ENCODE assay signal across 8 cellular contexts in genomic region chr3:150411971-150412370, GRCh38. TPM values are rescaled to one million over a fixed set of nuclear protein-coding genes. Genes with fewer than 3 reads are reported as not detected.
DNase-seq lines count a peak whose midpoint lies in the region; ATAC-seq and TF ChIP-seq lines count a peak whose summit lies in the region.

No MANE protein-coding gene starts in this region.

- no peak for TF ChIP-seq CTCF in kidney epithelial cell (IDR thresholded peaks at IDR 0.05; ENCODE audit: insufficient read depth, low read length, poor library complexity, severe bottlenecking)
- TF ChIP-seq CTCF in upper lobe of left lung (IDR thresholded peaks at IDR 0.05): no peak

- peaks cover 16 to 70% (median 36%) of the 10 kb centered on the region in 4 donors for H3K4me1 ChIP-seq in upper lobe of left lung

- H3K4me3 ChIP-seq in kidney epithelial cell (ENCODE audit: low read depth, low read length) (peak overlapping the region; percentile 84), upper lobe of left lung (peak overlapping the region; percentile 75 to 90 (median 82))

- H3K27ac Mint-ChIP-seq in activated naive CD4-positive, alpha-beta T cell treated with anti-CD3 and anti-CD28 coated beads for 36 hours: peak overlapping the region; percentile 53
- peak overlapping the region; percentile 58 for H3K27ac Mint-ChIP-seq in activated T-helper 2 cell treated with anti-CD3 and anti-CD28 coated beads, Interferon-gamma antibody, Interleukin-2, Interleukin-4, amounts not matched to agents 10 μg/mL and 5 μg/mL and 100 μg/mL, durations not matched to agents 14 hours and 24 hours and 36 hours

- no peaks in the 10 kb centered on the region for H3K9me3 Mint-ChIP-seq in activated naive CD4-positive, alpha-beta T cell treated with anti-CD3 and anti-CD28 coated beads for 36 hours
- H3K9me3 Mint-ChIP-seq in activated T-helper 2 cell treated with anti-CD3 and anti-CD28 coated beads, Interferon-gamma antibody, Interleukin-2, Interleukin-4, amounts not matched to agents 10 μg/mL and 5 μg/mL and 100 μg/mL, durations not matched to agents 14 hours and 24 hours and 36 hours: no peaks in the 10 kb centered on the region

- TF ChIP-seq EP300 in upper lobe of left lung (IDR thresholded peaks at IDR 0.05): no peak

- CTCF ChIA-PET in activated naive CD4-positive, alpha-beta T cell treated with anti-CD3 and anti-CD28 coated beads for 36 hours (lab: Charles Lee): interaction anchor here (0.7 to 5.6 kb wide), 5 partner anchors 22 to 125 kb away, joined by 3 to 40 read pairs (median 3); no protein-coding TSS in a partner anchor

- H3K9me3 ChIP-seq in upper lobe of left lung: no peaks in the 10 kb centered on the region

- H3K4me3 Mint-ChIP-seq in activated naive CD4-positive, alpha-beta T cell treated with anti-CD3 and anti-CD28 coated beads for 36 hours: peak overlapping the region; percentile 77
- H3K4me3 Mint-ChIP-seq in activated T-helper 2 cell treated with anti-CD3 and anti-CD28 coated beads, Interferon-gamma antibody, Interleukin-2, Interleukin-4, amounts not matched to agents 10 μg/mL and 5 μg/mL and 100 μg/mL, durations not matched to agents 14 hours and 24 hours and 36 hours (ENCODE audit: low read depth): peak overlapping the region; percentile 93

- peaks cover 49% of the 10 kb centered on the region for H3K4me1 Mint-ChIP-seq in activated naive CD4-positive, alpha-beta T cell treated with anti-CD3 and anti-CD28 coated beads for 36 hours (ENCODE audit: low read depth)
- H3K4me1 Mint-ChIP-seq in activated T-helper 2 cell treated with anti-CD3 and anti-CD28 coated beads, Interferon-gamma antibody, Interleukin-2, Interleukin-4, amounts not matched to agents 10 μg/mL and 5 μg/mL and 100 μg/mL, durations not matched to agents 14 hours and 24 hours and 36 hours (ENCODE audit: low read depth): peaks cover 48% of the 10 kb centered on the region

- intact Hi-C loops in activated naive CD4-positive, alpha-beta T cell treated with anti-CD3 and anti-CD28 coated beads for 36 hours (cut with micrococcal nuclease): loop anchor here (1.0 to 5.0 kb wide), 4 partner anchors 7 to 795 kb away; partner anchors contain the start of gene SELENOT
- intact Hi-C loops in activated T-helper 2 cell treated with anti-CD3 and anti-CD28 coated beads, Interferon-gamma antibody, Interleukin-2, Interleukin-4, amounts not matched to agents 10 μg/mL and 5 μg/mL and 100 μg/mL, durations not matched to agents 14 hours and 24 hours and 36 hours (cut with micrococcal nuclease): loop anchor here (2.0 to 10.0 kb wide), 6 partner anchors 35 to 893 kb away; partner anchors contain the start of genes GPR171, MED12L and SELENOT

- H3K27me3 ChIP-seq in kidney epithelial cell (ENCODE audit: control insufficient read depth, insufficient read depth, low read length) (no peaks in the 10 kb centered on the region), upper lobe of left lung (no peaks in the 10 kb centered on the region)

- H3K36me3 Mint-ChIP-seq in activated naive CD4-positive, alpha-beta T cell treated with anti-CD3 and anti-CD28 coated beads for 36 hours (ENCODE audit: low read depth): peaks cover 22% of the 10 kb centered on the region
- H3K36me3 Mint-ChIP-seq in activated T-helper 2 cell treated with anti-CD3 and anti-CD28 coated beads, Interferon-gamma antibody, Interleukin-2, Interleukin-4, amounts not matched to agents 10 μg/mL and 5 μg/mL and 100 μg/mL, durations not matched to agents 14 hours and 24 hours and 36 hours (ENCODE audit: low read depth): peaks cover 52% of the 10 kb centered on the region

- ATAC-seq in upper lobe of left lung (ENCODE audit: low FRiP score in 2 of 2) (no peak), GM19023 (IDR thresholded peaks at IDR 0.05; ENCODE audit: unreplicated experiment) (no peak)

- TF ChIP-seq POLR2A in upper lobe of left lung (IDR thresholded peaks at IDR 0.05): no peak

- H3K36me3 ChIP-seq in kidney epithelial cell (ENCODE audit: control insufficient read depth, insufficient read depth, low read length) (peaks cover 4% of the 10 kb centered on the region), upper lobe of left lung (no peaks in the 10 kb centered on the region)

- 36 to 40% methylated on average over 2 of the region's 2 CpGs for WGBS in upper lobe of left lung, 2 donors

- no peak for DNase-seq in activated naive CD4-positive, alpha-beta T cell treated with anti-CD3 and anti-CD28 coated beads for 36 hours
- no peak for DNase-seq in activated naive CD4-positive, alpha-beta T cell treated with Interleukin-2 at 50 U/mL for 16 hours
- no peak for DNase-seq in activated T-helper 2 cell treated with anti-CD3 and anti-CD28 coated beads, Interferon-gamma antibody, Interleukin-2, Interleukin-4, amounts not matched to agents 10 μg/mL and 5 μg/mL and 100 μg/mL, durations not matched to agents 14 hours and 24 hours and 36 hours (ENCODE audit: low spot score)
- DNase-seq in kidney epithelial cell (ENCODE audit: low read depth) (no peak), upper lobe of left lung (no peak), HUDEP-2 (lab: John Stamatoyannopoulos, UW; ENCODE audit: unreplicated experiment in 76 of 76) (no peak), HuH-7.5 (ENCODE audit: low spot score) (no peak)

- H3K27me3 Mint-ChIP-seq in activated naive CD4-positive, alpha-beta T cell treated with anti-CD3 and anti-CD28 coated beads for 36 hours (ENCODE audit: low read depth): no peaks in the 10 kb centered on the region
- H3K27me3 Mint-ChIP-seq in activated T-helper 2 cell treated with anti-CD3 and anti-CD28 coated beads, Interferon-gamma antibody, Interleukin-2, Interleukin-4, amounts not matched to agents 10 μg/mL and 5 μg/mL and 100 μg/mL, durations not matched to agents 14 hours and 24 hours and 36 hours (ENCODE audit: low read depth): no peaks in the 10 kb centered on the region

- peak overlapping the region in 2 of 4 donors; percentile 3 to 33 for H3K27ac ChIP-seq in upper lobe of left lung

RNA-seq across cellular contexts. Expression of gene TSC22D2, which starts 3.9 kb away (rescaled TPM):
- 10 to 100 TPM; 13.0 to 13.7 TPM for total RNA-seq in activated naive CD4-positive, alpha-beta T cell treated with anti-CD3 and anti-CD28 coated beads for 36 hours
- 20.3 and 21.3 TPM in 2 replicates for total RNA-seq in activated T-helper 2 cell treated with anti-CD3 and anti-CD28 coated beads, Interferon-gamma antibody, Interleukin-2, Interleukin-4, amounts not matched to agents 10 μg/mL and 5 μg/mL and 100 μg/mL, durations not matched to agents 14 hours and 24 hours and 36 hours
- 13.3 and 16.8 TPM in 2 replicates for total RNA-seq in kidney epithelial cell
- total RNA-seq in upper lobe of left lung: 10 to 100 TPM; 18.3 to 31.4 (median 25.5) TPM
